8 cellular contexts compared by ENCODE assay signal in genomic region chr6:157380779-157381561, GRCh38. TPM values are rescaled to one million over a fixed set of nuclear protein-coding genes. Genes with fewer than 3 reads are reported as not detected.
DNase-seq lines count a peak whose midpoint lies in the region; ATAC-seq and TF ChIP-seq lines count a peak whose summit lies in the region.

Gene ZDHHC14, plus strand, starts transcription at chr6:157381190.

- no peak for TF ChIP-seq CTCF in choroid plexus epithelial cell (conservative IDR thresholded peaks at IDR 0.05; ENCODE audit: low read depth, low read length)

- CTCF ChIA-PET in activated CD4-positive, alpha-beta T cell treated with anti-CD3 and anti-CD28 coated beads for 36 hours (lab: Charles Lee) = no interaction called here

- peak; percentile 92 for DNase-seq in AG08396 (ENCODE audit: low spot score)
- peak; percentile 91 for DNase-seq in NCI-H345 (lab: John Stamatoyannopoulos, UW)
- peak; percentile 93 for DNase-seq in activated CD4-positive, alpha-beta T cell treated with anti-CD3 and anti-CD28 coated beads for 36 hours
- peak; percentile 84 for DNase-seq in choroid plexus epithelial cell (ENCODE audit: low read depth)
- DNase-seq in kidney tubule cell (ENCODE audit: low spot score) = peak; percentile 93
- peak; percentile 67 to 83 for DNase-seq in stimulated activated CD4-positive, alpha-beta T cell treated with anti-CD3 and anti-CD28 coated beads, Interleukin-1b, Interleukin-23, amount 100 ng/mL, for 1 hour (ENCODE audit: low read depth in 2 of 2)

- H3K9me3 Mint-ChIP-seq in activated CD4-positive, alpha-beta T cell treated with anti-CD3 and anti-CD28 coated beads for 36 hours (ENCODE audit: low read depth) = no peaks in the 10 kb centered on the region

- H3K27ac Mint-ChIP-seq in activated CD4-positive, alpha-beta T cell treated with anti-CD3 and anti-CD28 coated beads for 36 hours = peak within 1 kb of the TSS; percentile 55

- H3K4me1 Mint-ChIP-seq in activated CD4-positive, alpha-beta T cell treated with anti-CD3 and anti-CD28 coated beads for 36 hours = peaks cover 36% of the 10 kb centered on the region

- peaks cover 7% of the 10 kb centered on the region for H3K36me3 Mint-ChIP-seq in activated CD4-positive, alpha-beta T cell treated with anti-CD3 and anti-CD28 coated beads for 36 hours (ENCODE audit: low read depth)

- intact Hi-C loops in activated CD4-positive, alpha-beta T cell treated with anti-CD3 and anti-CD28 coated beads for 36 hours (cut with DNase I, micrococcal nuclease) = loop anchor here (1.0 to 5.0 kb wide), 12 partner anchors 48 to 786 kb away; partner anchors contain the start of genes TMEM242 (in 2 of the 2), GTF2H5 (in 1 of the 2), SERAC1 (in 1 of the 2) and SNX9 (in 1 of the 2)

- H3K27me3 Mint-ChIP-seq in activated CD4-positive, alpha-beta T cell treated with anti-CD3 and anti-CD28 coated beads for 36 hours = peaks cover 8% of the 10 kb centered on the region

- peak within 1 kb of the TSS; percentile 87 for H3K4me3 ChIP-seq in choroid plexus epithelial cell (ENCODE audit: low read depth, low read length)

- H3K4me3 Mint-ChIP-seq in activated CD4-positive, alpha-beta T cell treated with anti-CD3 and anti-CD28 coated beads for 36 hours = peak within 1 kb of the TSS; percentile 79

- POLR2A ChIA-PET in activated CD4-positive, alpha-beta T cell treated with anti-CD3 and anti-CD28 coated beads for 36 hours (lab: Charles Lee) = interaction anchor here (0.5 kb wide), 1 partner anchor 99 kb away, joined by 4 read pairs; no protein-coding TSS in a partner anchor

- ATAC-seq in GM18873 (IDR thresholded peaks at IDR 0.05; ENCODE audit: low FRiP score, unreplicated experiment) = peak; percentile 68
- peak; percentile 74 for ATAC-seq in HG03108 (IDR thresholded peaks at IDR 0.05; ENCODE audit: unreplicated experiment)
- peak; percentile 74 for ATAC-seq in activated CD4-positive, alpha-beta T cell treated with anti-CD3 and anti-CD28 coated beads for 36 hours

RNA-seq across cellular contexts. Expression of gene ZDHHC14, which starts in this region (rescaled TPM):
- total RNA-seq in activated CD4-positive, alpha-beta T cell treated with anti-CD3 and anti-CD28 coated beads for 36 hours = 1 to 10 TPM; 2.4 to 2.5 TPM

Comparison
In these comparisons a context has a peak if more than half of its experiments do, and no peak if none do; other contexts are left out.
1. Peak in every context shown above with its lines: DNase-seq, ATAC-seq and H3K4me3 ChIP-seq.